7 cellular contexts compared by ENCODE assay signal in genomic region chr22:25564320-25564978, GRCh38. TPM values are rescaled to one million over a fixed set of nuclear protein-coding genes. Genes with fewer than 3 reads are reported as not detected.
DNase-seq lines count a peak whose midpoint lies in the region; ATAC-seq and TF ChIP-seq lines count a peak whose summit lies in the region.

GRK3 (plus strand) TSS chr22:25564675; CDS start chr22:25565041, 366 bp downstream.

- peaks cover 24% of the 10 kb centered on the region for H3K27me3 ChIP-seq in NT2/D1 (ENCODE audit: insufficient read depth, insufficient read length)
- H3K27me3 ChIP-seq in fibroblast of lung (ENCODE audit: control insufficient read depth, insufficient read depth, low read length), result peaks cover 5% of the 10 kb centered on the region
- H3K27me3 ChIP-seq in subcutaneous abdominal adipose tissue (ENCODE audit: control insufficient read depth in 5 of 5, insufficient read depth in 4 of 5, low read length in 5 of 5), result no peaks in the 10 kb centered on the region

- peak within 1 kb of the TSS; percentile 34 for H2AFZ ChIP-seq in fibroblast of lung (ENCODE audit: low read length)

- TF ChIP-seq POLR2A in GM18505 (IDR thresholded peaks at IDR 0.05; ENCODE audit: borderline replicate concordance, extremely low read depth, insufficient read depth, insufficient read length), result peak; percentile 67

- H4K20me1 ChIP-seq in fibroblast of lung (ENCODE audit: control insufficient read depth, extremely low read depth, insufficient read depth, low read length), result no peaks in the 10 kb centered on the region

- peak; percentile 42 for ATAC-seq in GM18505 (IDR thresholded peaks at IDR 0.05; ENCODE audit: unreplicated experiment)
- ATAC-seq in HG03039 (IDR thresholded peaks at IDR 0.05; ENCODE audit: unreplicated experiment), result peak; percentile 38
- ATAC-seq in activated T-cell treated with anti-CD3 and anti-CD28 coated beads, Interleukin-2, amount 50 U/mL, for 4 hours, result peak; percentile 63 to 78

- H3K9me3 Mint-ChIP-seq in activated T-cell treated with anti-CD3 and anti-CD28 coated beads, Interleukin-2, amount 50 U/mL, for 4 hours, result no peaks in the 10 kb centered on the region
- peaks cover 7% of the 10 kb centered on the region for H3K9me3 Mint-ChIP-seq in nephron progenitor cell

- H3K4me1 ChIP-seq in NT2/D1 (ENCODE audit: insufficient read depth, insufficient read length) (peaks cover 1% of the 10 kb centered on the region), fibroblast of lung (ENCODE audit: control insufficient read depth, extremely low read depth, insufficient read depth, low read length) (peaks cover 3% of the 10 kb centered on the region), subcutaneous abdominal adipose tissue (ENCODE audit: control insufficient read depth in 5 of 5, insufficient read depth in 5 of 5, low read length in 5 of 5) (peaks cover 2 to 72% (median 59%) of the 10 kb centered on the region in 5 donors)

- H3K4me2 ChIP-seq in fibroblast of lung (ENCODE audit: extremely low read depth, insufficient read depth, low read length), result peak within 1 kb of the TSS; percentile 69

- DNase-seq in NT2/D1 (ENCODE audit: low read depth, low spot score), result peak; percentile 18
- DNase-seq in activated T-cell treated with anti-CD3 and anti-CD28 coated beads, Interleukin-2, amount 50 U/mL, for 4 hours, result peak; percentile 55
- peak; percentile 39 to 50 for DNase-seq in fibroblast of lung (ENCODE audit: low read depth in 2 of 2)
- peak; percentile 86 for DNase-seq in nephron progenitor cell

- H3K9ac ChIP-seq in NT2/D1 (ENCODE audit: insufficient read length, low read depth) (peak within 1 kb of the TSS; percentile 76), fibroblast of lung (ENCODE audit: insufficient read depth, low read length) (peak within 1 kb of the TSS; percentile 28), subcutaneous abdominal adipose tissue (ENCODE audit: low read length in 5 of 5) (peak within 1 kb of the TSS; percentile 28 to 77 (median 49))

- H3K27ac Mint-ChIP-seq in nephron progenitor cell, result no peak within 1 kb of the TSS

- H3K9me3 ChIP-seq in NT2/D1 (ENCODE audit: insufficient read depth, low read length), result no peaks in the 10 kb centered on the region
- H3K9me3 ChIP-seq in fibroblast of lung (ENCODE audit: control insufficient read depth, insufficient read depth, low read depth, low read length), result no peaks in the 10 kb centered on the region
- H3K9me3 ChIP-seq in subcutaneous abdominal adipose tissue (ENCODE audit: control insufficient read depth in 5 of 5, low read length in 5 of 5), result no peaks in the 10 kb centered on the region

- peaks cover 28% of the 10 kb centered on the region for H3K4me1 Mint-ChIP-seq in activated T-cell treated with anti-CD3 and anti-CD28 coated beads, Interleukin-2, amount 50 U/mL, for 4 hours (ENCODE audit: low read depth)
- H3K4me1 Mint-ChIP-seq in nephron progenitor cell, result peaks cover 46% of the 10 kb centered on the region

- H3K79me2 ChIP-seq in fibroblast of lung (ENCODE audit: control insufficient read depth, insufficient read depth, low read length), result no peaks in the 10 kb centered on the region

- no peak within 1 kb of the TSS for H3K27ac ChIP-seq in fibroblast of lung (ENCODE audit: insufficient read depth, low read length)
- peak within 1 kb of the TSS; percentile 88 for H3K27ac ChIP-seq in subcutaneous abdominal adipose tissue (ENCODE audit: low read depth, low read length)

- no peak for TF ChIP-seq CTCF in fibroblast of lung (conservative IDR thresholded peaks at IDR 0.05 in 1 of 2, IDR thresholded peaks at IDR 0.05 in 1 of 2; ENCODE audit: low read depth in 1 of 2, low read length in 2 of 2)
- no peak for TF ChIP-seq CTCF in nephron progenitor cell (IDR thresholded peaks at IDR 0.05)

- H3K36me3 Mint-ChIP-seq in activated T-cell treated with anti-CD3 and anti-CD28 coated beads, Interleukin-2, amount 50 U/mL, for 4 hours (ENCODE audit: insufficient read depth), result no peaks in the 10 kb centered on the region
- H3K36me3 Mint-ChIP-seq in nephron progenitor cell (ENCODE audit: low read depth), result no peaks in the 10 kb centered on the region

- H3K4me3 ChIP-seq in NT2/D1 (ENCODE audit: insufficient read length, low read depth) (peak within 1 kb of the TSS; percentile 64), fibroblast of lung (replicated peaks in 1 of 4; ENCODE audit: control extremely low read depth in 1 of 4, insufficient read depth in 1 of 4, low read depth in 3 of 4, low read length in 4 of 4) (peak within 1 kb of the TSS; percentile 42 to 65 (median 59)), subcutaneous abdominal adipose tissue (ENCODE audit: low read depth in 1 of 5, low read length in 5 of 5) (peak within 1 kb of the TSS; percentile 71 to 96 (median 76))

- H3K27me3 Mint-ChIP-seq in activated T-cell treated with anti-CD3 and anti-CD28 coated beads, Interleukin-2, amount 50 U/mL, for 4 hours (ENCODE audit: low read depth), result peaks cover 31% of the 10 kb centered on the region
- peaks cover 57% of the 10 kb centered on the region for H3K27me3 Mint-ChIP-seq in nephron progenitor cell (ENCODE audit: low read depth, poor library complexity)

- no peaks in the 10 kb centered on the region for H3K36me3 ChIP-seq in NT2/D1 (ENCODE audit: insufficient read depth, insufficient read length, low read length)
- no peaks in the 10 kb centered on the region for H3K36me3 ChIP-seq in fibroblast of lung (ENCODE audit: control insufficient read depth, insufficient read depth, low read length)
- no peaks in the 10 kb centered on the region for H3K36me3 ChIP-seq in subcutaneous abdominal adipose tissue (ENCODE audit: control insufficient read depth in 5 of 5, insufficient read depth in 5 of 5, low read length in 5 of 5)

- peak within 1 kb of the TSS; percentile 95 for H3K4me3 Mint-ChIP-seq in activated T-cell treated with anti-CD3 and anti-CD28 coated beads, Interleukin-2, amount 50 U/mL, for 4 hours
- peak within 1 kb of the TSS; percentile 95 for H3K4me3 Mint-ChIP-seq in nephron progenitor cell

RNA-seq across cellular contexts. Expression of gene GRK3, which starts in this region (rescaled TPM):
- 1 to 10 TPM; 5.2 to 6.7 (median 5.3) TPM for total RNA-seq in activated T-cell treated with anti-CD3 and anti-CD28 coated beads, Interleukin-2, amount 50 U/mL, for 4 hours
- 1.3 and 1.7 TPM in 2 replicates for total RNA-seq in fibroblast of lung
- polyA plus RNA-seq in fibroblast of lung, result 1.6 and 1.8 TPM in 2 replicates
- 1.4 and 1.6 TPM in 2 replicates for polyA plus RNA-seq in fibroblast of lung (2012)
- polyA minus RNA-seq in fibroblast of lung (ENCODE audit: low replicate concordance), result 0.35 and 0.93 TPM in 2 replicates

Comparison
In these comparisons a context has a peak if more than half of its experiments do, and no peak if none do; other contexts are left out.
1. DNase-seq: peak in every context shown above with its lines; median percentile 86 in nephron progenitor cell; 55 in activated T-cell treated with anti-CD3 and anti-CD28 coated beads, Interleukin-2, amount 50 U/mL, for 4 hours; 44 in fibroblast of lung; 18 in NT2/D1.